1 cellular context compared by ENCODE assay signal in the genomic region with DNA sequence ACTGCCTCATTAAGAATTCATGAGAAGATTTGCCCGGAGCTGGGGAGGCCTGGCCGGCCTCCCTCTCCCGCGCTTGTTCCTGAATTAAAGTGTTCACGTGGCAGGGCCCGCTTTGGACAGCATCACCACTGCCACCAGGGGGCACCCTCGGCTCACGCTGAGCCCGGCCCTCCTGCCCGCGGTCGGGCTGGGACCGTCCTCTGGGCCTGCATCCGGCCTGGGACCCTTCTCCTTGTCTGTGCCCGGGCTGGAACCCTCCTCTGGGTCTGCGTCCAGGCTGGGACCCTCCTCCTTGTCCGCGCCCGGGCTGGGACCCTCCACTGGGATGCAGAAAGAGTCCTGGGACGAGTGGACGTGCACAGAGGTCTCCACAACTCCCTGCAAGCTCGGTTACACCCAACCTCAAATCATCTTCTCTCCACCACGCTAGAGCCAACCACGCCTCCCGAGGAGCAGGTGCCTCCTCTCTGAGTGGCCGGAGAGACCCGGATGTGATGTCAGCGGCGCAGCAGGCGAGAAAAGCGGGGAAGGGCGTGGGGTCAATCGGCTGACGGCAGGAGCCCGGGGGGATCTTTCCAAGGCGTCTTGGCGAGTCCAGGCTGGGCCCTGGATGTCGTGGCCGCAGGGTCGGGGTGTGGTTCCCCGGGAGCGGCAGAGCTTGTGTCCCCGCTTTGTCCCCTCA.
TF ChIP-seq lines count a peak whose summit lies in the region.

No MANE protein-coding gene starts in this region.

TF ChIP-seq in SK-N-SH, 30 proteins besides CTCF, POLR2A, EP300 and RAD21 (continued from another document):
- TF ChIP-seq, protein P1, sequence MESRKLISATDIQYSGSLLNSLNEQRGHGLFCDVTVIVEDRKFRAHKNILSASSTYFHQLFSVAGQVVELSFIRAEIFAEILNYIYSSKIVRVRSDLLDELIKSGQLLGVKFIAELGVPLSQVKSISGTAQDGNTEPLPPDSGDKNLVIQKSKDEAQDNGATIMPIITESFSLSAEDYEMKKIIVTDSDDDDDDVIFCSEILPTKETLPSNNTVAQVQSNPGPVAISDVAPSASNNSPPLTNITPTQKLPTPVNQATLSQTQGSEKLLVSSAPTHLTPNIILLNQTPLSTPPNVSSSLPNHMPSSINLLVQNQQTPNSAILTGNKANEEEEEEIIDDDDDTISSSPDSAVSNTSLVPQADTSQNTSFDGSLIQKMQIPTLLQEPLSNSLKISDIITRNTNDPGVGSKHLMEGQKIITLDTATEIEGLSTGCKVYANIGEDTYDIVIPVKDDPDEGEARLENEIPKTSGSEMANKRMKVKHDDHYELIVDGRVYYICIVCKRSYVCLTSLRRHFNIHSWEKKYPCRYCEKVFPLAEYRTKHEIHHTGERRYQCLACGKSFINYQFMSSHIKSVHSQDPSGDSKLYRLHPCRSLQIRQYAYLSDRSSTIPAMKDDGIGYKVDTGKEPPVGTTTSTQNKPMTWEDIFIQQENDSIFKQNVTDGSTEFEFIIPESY (IDR thresholded peaks at IDR 0.05; ENCODE audit: borderline replicate concordance, low read depth) = no peak
- TF ChIP-seq SMC3 (IDR thresholded peaks at IDR 0.05; ENCODE audit: low read depth, low read length) = peak; percentile 68
